24 cellular contexts compared by ENCODE assay signal in genomic region chr4:127001898-127002297, GRCh38.
"Had no signal": no experiment of that assay in that cellular context is flagged by ENCODE, and none has a peak within 500 bp of the region (broad histone marks: within the 10 kb centered on the region; RNA-seq: fewer than 3 reads in every experiment).

No MANE protein-coding gene starts in this region.

- H3K4me1 Mint-ChIP-seq: endodermal cell had no signal

- H3K4me3 ChIP-seq: colonic mucosa, esophagus squamous epithelium, gastrocnemius medialis, heart right ventricle, left lung, lower lobe of right lung, mucosa of descending colon had no signal

- H3K27me3 ChIP-seq: colonic mucosa, esophagus squamous epithelium, gastrocnemius medialis, heart right ventricle, left lung had no signal

- DNase-seq: colonic mucosa; cortex of kidney; effector CD8-positive, alpha-beta T cell; effector memory CD8-positive, alpha-beta T cell; endodermal cell; erythroblast; esophagus squamous epithelium; foreskin fibroblast; foreskin melanocyte; gastrocnemius medialis; glutamatergic neuron; head of caudate nucleus; heart right ventricle; hippocampal formation; left cardiac atrium; left lung; left ventricle myocardium superior; lower lobe of right lung; mesenchymal stem cell; mucosa of descending colon had no signal

- H3K4me1 ChIP-seq: colonic mucosa, esophagus squamous epithelium, gastrocnemius medialis, left lung, lower lobe of right lung had no signal

- H3K9me3 ChIP-seq: colonic mucosa, esophagus squamous epithelium, gastrocnemius medialis, heart right ventricle, left lung, lower lobe of right lung had no signal

- H3K4me3 Mint-ChIP-seq: dendritic cell treated with granulocyte-macrophage colony-stimulating factor and Interleukin-4, amounts not matched to agents 40 ng/mL and 50 ng/mL, for 4 days; effector memory CD8-positive, alpha-beta T cell; endodermal cell; mesothelial cell of epicardium had no signal

- H3K27ac ChIP-seq: colonic mucosa, epithelial cell of prostate, esophagus squamous epithelium, gastrocnemius medialis, heart right ventricle, left lung, lower lobe of right lung had no signal

- H3K9me3 Mint-ChIP-seq: endodermal cell, mesothelial cell of epicardium had no signal

- H3K27me3 Mint-ChIP-seq: dendritic cell treated with granulocyte-macrophage colony-stimulating factor and Interleukin-4, amounts not matched to agents 40 ng/mL and 50 ng/mL, for 4 days; effector memory CD8-positive, alpha-beta T cell had no signal

- H3K27ac Mint-ChIP-seq: dendritic cell treated with granulocyte-macrophage colony-stimulating factor and Interleukin-4, amounts not matched to agents 40 ng/mL and 50 ng/mL, for 4 days; effector memory CD8-positive, alpha-beta T cell; endodermal cell; mesothelial cell of epicardium had no signal

- H3K36me3 ChIP-seq: colonic mucosa, esophagus squamous epithelium, gastrocnemius medialis, heart right ventricle, left lung, lower lobe of right lung had no signal

- ATAC-seq: effector memory CD8-positive, alpha-beta T cell; esophagus mucosa; gastrocnemius medialis; heart right ventricle; left cardiac atrium; left lung; left ventricle myocardium superior; lower lobe of right lung; mucosa of descending colon had no signal

- H3K36me3 Mint-ChIP-seq: mesothelial cell of epicardium had no signal
